In the genomic region with DNA sequence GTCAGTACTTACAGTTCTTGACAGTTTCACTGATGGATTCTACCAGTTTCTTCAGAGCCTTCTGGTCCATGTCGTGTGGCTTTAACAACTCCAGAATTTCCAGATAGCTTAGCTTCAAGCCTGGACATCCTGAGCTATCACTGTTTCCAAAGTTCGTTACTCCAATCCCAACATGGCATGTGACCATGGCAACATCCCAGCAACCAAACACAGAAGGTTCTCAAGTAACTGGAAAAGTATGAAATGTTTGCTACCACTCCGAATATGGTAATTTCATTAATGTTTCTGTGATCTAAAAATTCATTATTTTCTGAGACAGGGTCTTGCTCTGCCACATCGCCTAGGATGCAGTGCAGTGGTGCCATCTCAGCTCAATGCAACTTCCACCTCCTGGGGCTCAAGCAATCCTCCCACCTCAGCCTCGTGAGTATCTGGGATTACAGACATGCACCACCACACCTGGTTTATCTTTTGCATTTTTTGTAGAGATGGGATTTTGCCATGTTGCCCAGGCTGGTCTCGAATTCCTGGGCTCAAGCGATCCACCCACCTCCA, we compare ENCODE assay signal across 17 cellular contexts. TPM values are rescaled to one million over a fixed set of nuclear protein-coding genes. Genes with fewer than 3 reads are reported as not detected.
DNase-seq lines count a peak whose midpoint lies in the region; ATAC-seq and TF ChIP-seq lines count a peak whose summit lies in the region.
"Had no signal": no experiment of that assay in that cellular context is flagged by ENCODE, and none has a peak within 500 bp of the region (broad histone marks: within the 10 kb centered on the region; RNA-seq: fewer than 3 reads in every experiment).

No MANE protein-coding gene starts in this region.

- H3K27me3 ChIP-seq in cardiac muscle cell (no peaks in the 10 kb centered on the region), PC-9 (ENCODE audit: insufficient read depth, low read depth) (no peaks in the 10 kb centered on the region), testis (no peaks in the 10 kb centered on the region), MM.1S (replicated peaks; ENCODE audit: insufficient read depth, low read length) (no peaks in the 10 kb centered on the region)
- H3K27me3 ChIP-seq: Peyer's patch, SJSA1 had no signal

- H3K4me2 ChIP-seq in PC-9 (no peak overlapping the region), MM.1S (ENCODE audit: low read depth, low read length) (no peak overlapping the region)

- TSS peak; percentile 6 for BruUV-seq in PC-9 (replicated peaks; lab: Mats Ljungman, UMichigan)

- H3K79me2 ChIP-seq in PC-9 (ENCODE audit: low read depth), result no peaks in the 10 kb centered on the region
- no peaks in the 10 kb centered on the region for H3K79me2 ChIP-seq in MM.1S (ENCODE audit: low read length)

- TF ChIP-seq CTCF in cardiac muscle cell (IDR thresholded peaks at IDR 0.05; ENCODE audit: low read depth, low read length) (no peak), PC-9 (conservative IDR thresholded peaks at IDR 0.05) (no peak), testis (IDR thresholded peaks at IDR 0.05) (no peak), MM.1S (IDR thresholded peaks at IDR 0.05; ENCODE audit: low read length) (no peak)

- intact Hi-C loops in left cardiac atrium (cut with DNase I), result no loop called here
- intact Hi-C loops in PC-9 (cut with micrococcal nuclease; ENCODE audit: unreplicated experiment), result no loop called here
- intact Hi-C loops in testis (cut with DNase I; ENCODE audit: low total_unique reads), result no loop called here

- WGBS in testis, 2 donors, result 66 to 68% methylated on average over 7 of the region's 7 CpGs

- H3K9me3 ChIP-seq in cardiac muscle cell (ENCODE audit: low read depth) (no peaks in the 10 kb centered on the region), PC-9 (ENCODE audit: insufficient read depth, low read depth) (no peaks in the 10 kb centered on the region), testis (no peaks in the 10 kb centered on the region), MM.1S (replicated peaks; ENCODE audit: insufficient read depth, low read length) (no peaks in the 10 kb centered on the region)
- H3K9me3 ChIP-seq: Peyer's patch, SJSA1 had no signal

- H3K36me3 ChIP-seq in cardiac muscle cell, result peaks cover 11% of the 10 kb centered on the region
- H3K36me3 ChIP-seq in PC-9 (ENCODE audit: low read depth), result peaks cover 13% of the 10 kb centered on the region
- H3K36me3 ChIP-seq in testis (ENCODE audit: low read depth, missing control alignments), result no peaks in the 10 kb centered on the region
- H3K36me3 ChIP-seq in MM.1S (replicated peaks; ENCODE audit: insufficient read depth, low read length), result no peaks in the 10 kb centered on the region

- H3K4me1 ChIP-seq in cardiac muscle cell (ENCODE audit: low read depth) (no peaks in the 10 kb centered on the region), PC-9 (replicated peaks; ENCODE audit: insufficient read depth) (no peaks in the 10 kb centered on the region), testis (peaks cover 13% of the 10 kb centered on the region), MM.1S (ENCODE audit: low read length) (no peaks in the 10 kb centered on the region)
- H3K4me1 ChIP-seq: Peyer's patch, SJSA1 had no signal

- H3K27ac ChIP-seq in cardiac muscle cell (peak overlapping the region; percentile 75), PC-9 (no peak overlapping the region), testis (peak overlapping the region; percentile 4 to 75), MM.1S (ENCODE audit: low read length) (no peak overlapping the region)
- H3K27ac ChIP-seq: Peyer's patch, SJSA1 had no signal

- TF ChIP-seq POLR2A in testis (IDR thresholded peaks at IDR 0.05), result no peak

- DNase-seq in cardiac muscle cell (ENCODE audit: low read depth in 1 of 2, low spot score in 1 of 2) (no peak), left cardiac atrium (no peak), PC-9 (no peak), fibroblast of gingiva (ENCODE audit: low read depth) (peak; percentile 24), testis (peak; percentile 50), NCI-H2029 treated with DMSO at 0.1 percent for 48 hours (lab: John Stamatoyannopoulos, UW) (no peak), NCI-H446 (lab: John Stamatoyannopoulos, UW) (no peak), MM.1S (no peak)
- DNase-seq: C1 segment of cervical spinal cord, HFFc6, Kasumi-1, NCI-H1092 treated with DMSO at 0.1 percent for 48 hours, NCI-H146, NCI-H2081, NCI-H2171 treated with DMSO at 0.1 percent for 48 hours, Peyer's patch had no signal

- CTCF ChIA-PET in PC-9 (lab: Charles Lee), result no interaction called here

- H3F3A ChIP-seq in PC-9 (ENCODE audit: insufficient read depth, low read depth), result peaks cover 23% of the 10 kb centered on the region
- no peaks in the 10 kb centered on the region for H3F3A ChIP-seq in MM.1S (ENCODE audit: insufficient read depth, low read length)

- no peak for ATAC-seq in left cardiac atrium

- H4K20me1 ChIP-seq in PC-9 (ENCODE audit: insufficient read depth), result 0 out of 2 replicates have a peak, but pooled peaks cover 3% of the 10 kb centered on the region
- H4K20me1 ChIP-seq in MM.1S (ENCODE audit: insufficient read depth, low read length), result no peaks in the 10 kb centered on the region

- H3K9ac ChIP-seq in MM.1S (ENCODE audit: low read length), result no peak overlapping the region

- H3K9me2 ChIP-seq in PC-9 (ENCODE audit: insufficient read depth) (no peaks in the 10 kb centered on the region), MM.1S (replicated peaks; ENCODE audit: insufficient read depth, low read length) (no peaks in the 10 kb centered on the region)

- no peak overlapping the region for H3K4me3 ChIP-seq in cardiac muscle cell
- no peak overlapping the region for H3K4me3 ChIP-seq in PC-9
- H3K4me3 ChIP-seq in testis, result no peak overlapping the region
- no peak overlapping the region for H3K4me3 ChIP-seq in MM.1S (ENCODE audit: low read length)
- H3K4me3 ChIP-seq: Peyer's patch, SJSA1 had no signal

- POLR2A ChIA-PET in PC-9 (lab: Charles Lee; ENCODE audit: unreplicated experiment), result no interaction called here

- H2AFZ ChIP-seq in PC-9 (no peak overlapping the region), MM.1S (ENCODE audit: low read length) (no peak overlapping the region)

RNA-seq across cellular contexts. Expression of gene RBM48, which starts 29.3 kb away (rescaled TPM):
- 8.9 and 9.1 TPM in 2 replicates for total RNA-seq in cardiac muscle cell
- 19.5 and 25.9 TPM in 2 replicates for polyA plus RNA-seq in cardiac muscle cell
- 10 to 100 TPM in 1 of 2 donors, 1 to 10 TPM in 1; 9.4 to 11.8 TPM for total RNA-seq in left cardiac atrium
- total RNA-seq in PC-9 (2021), result 7.4 and 11.5 TPM in 2 replicates
- total RNA-seq in testis, result 10 to 100 TPM; 20.5 to 22.5 TPM
- polyA plus RNA-seq in testis (ENCODE audit: insufficient read depth, low read depth, low replicate concordance), result 20.3 TPM

RNA-seq across cellular contexts. Expression of gene PEX1, which starts 29.6 kb away (rescaled TPM):
- 19.8 and 25.9 TPM in 2 replicates for total RNA-seq in cardiac muscle cell
- 20.8 and 26.3 TPM in 2 replicates for polyA plus RNA-seq in cardiac muscle cell
- 10 to 100 TPM; 11.6 to 15.2 TPM for total RNA-seq in left cardiac atrium
- 13.4 and 20.2 TPM in 2 replicates for total RNA-seq in PC-9 (2021)
- 10 to 100 TPM; 27.4 to 29.4 TPM for total RNA-seq in testis
- 20.4 TPM for polyA plus RNA-seq in testis (ENCODE audit: insufficient read depth, low read depth, low replicate concordance)

RNA-seq across cellular contexts. Expression of gene FAM133B, which starts 32.3 kb away (rescaled TPM):
- 6.9 and 15.7 TPM in 2 replicates for total RNA-seq in cardiac muscle cell
- polyA plus RNA-seq in cardiac muscle cell, result 27.6 and 29.8 TPM in 2 replicates
- total RNA-seq in left cardiac atrium, result 10 to 100 TPM; 13.0 to 14.2 TPM
- 33.7 TPM in 2 replicates for total RNA-seq in PC-9 (2021)
- total RNA-seq in testis, result 10 to 100 TPM; 20.1 to 24.3 TPM
- 6.0 TPM for polyA plus RNA-seq in testis (ENCODE audit: insufficient read depth, low read depth, low replicate concordance)

Comparison
In these comparisons a context has a peak if more than half of its experiments do, and no peak if none do; other contexts are left out.
1. DNase-seq: peak in fibroblast of gingiva (single experiment) and testis (single experiment); none in cardiac muscle cell (0 of 2), left cardiac atrium (single experiment), PC-9 (0 of 2), NCI-H2029 treated with DMSO at 0.1 percent for 48 hours (single experiment), NCI-H446 (0 of 2) and MM.1S (single experiment).
2. H3K27ac ChIP-seq: peak in cardiac muscle cell (single experiment) and testis (2 of 2); none in PC-9 (single experiment) and MM.1S (single experiment).